In the genomic region with DNA sequence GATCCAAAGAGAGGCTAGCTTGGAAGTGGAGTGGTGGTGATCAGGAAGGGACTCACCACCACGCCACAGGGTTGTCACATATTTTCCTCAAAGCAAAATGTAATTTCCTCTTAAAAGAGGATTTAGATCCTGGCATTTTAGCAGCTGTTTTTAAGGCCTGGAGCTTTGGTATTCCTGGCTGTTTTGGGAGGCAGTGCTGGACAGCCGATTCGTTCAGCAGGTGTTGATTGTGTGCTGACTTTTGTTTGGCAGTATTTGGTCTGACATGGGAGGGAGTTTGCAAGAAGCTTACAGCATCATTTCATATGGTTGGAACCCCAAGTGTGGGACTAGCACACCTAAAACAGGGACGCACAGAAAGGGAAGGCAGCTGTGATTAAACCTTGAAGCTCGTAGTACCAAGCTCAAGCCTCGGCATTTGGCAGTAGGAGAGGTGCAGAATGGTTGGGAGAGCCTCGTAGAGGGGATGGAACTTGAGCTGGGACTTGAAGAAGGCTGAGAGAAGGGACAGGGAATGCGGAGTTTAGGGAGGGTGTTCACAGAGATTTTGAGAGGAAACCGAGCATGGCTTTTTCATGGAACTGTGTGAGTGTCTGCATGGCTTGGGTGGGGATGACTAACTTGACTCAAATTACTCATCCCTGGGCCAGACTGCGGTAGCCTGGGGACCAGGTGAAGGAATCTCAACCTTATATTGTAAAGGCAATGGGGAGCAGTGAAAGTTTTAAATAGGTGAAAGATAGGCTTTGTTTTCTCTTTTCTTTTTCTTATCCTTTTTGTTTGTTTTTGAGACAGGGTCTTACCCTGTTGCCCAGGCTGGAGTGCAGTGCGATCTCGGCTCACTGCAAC, we compare ENCODE assay signal across 16 cellular contexts. TPM values are rescaled to one million over a fixed set of nuclear protein-coding genes. Genes with fewer than 3 reads are reported as not detected.
DNase-seq lines count a peak whose midpoint lies in the region; ATAC-seq and TF ChIP-seq lines count a peak whose summit lies in the region.
"Had no signal": no experiment of that assay in that cellular context is flagged by ENCODE, and none has a peak within 500 bp of the region (broad histone marks: within the 10 kb centered on the region; RNA-seq: fewer than 3 reads in every experiment).

No MANE protein-coding gene starts in this region.

- H3K27me3 Mint-ChIP-seq in T-helper 2 cell treated with Interferon-gamma antibody and Interleukin-4, amounts not matched to agents 5 μg/mL and 100 μg/mL, for 36 hours (ENCODE audit: low read depth), result no peaks in the 10 kb centered on the region
- H3K27me3 Mint-ChIP-seq: activated B cell treated with CpG ODN at 0.5 μM for 24 hours had no signal

- H3K4me3 ChIP-seq in mammary epithelial cell (replicated peaks in 1 of 3; ENCODE audit: insufficient read depth in 1 of 3, low read depth in 2 of 3, low read length in 3 of 3), result no peak overlapping the region
- no peak overlapping the region for H3K4me3 ChIP-seq in smooth muscle cell
- H3K4me3 ChIP-seq: left lung, spleen had no signal

- peaks cover 6% of the 10 kb centered on the region for H3F3A ChIP-seq in smooth muscle cell (ENCODE audit: low read depth)

- peaks cover 9% of the 10 kb centered on the region for H3K36me3 Mint-ChIP-seq in T-helper 2 cell treated with Interferon-gamma antibody and Interleukin-4, amounts not matched to agents 5 μg/mL and 100 μg/mL, for 36 hours (ENCODE audit: low read depth)

- H3K36me3 ChIP-seq in mammary epithelial cell (ENCODE audit: insufficient read depth, low read length) (no peaks in the 10 kb centered on the region), smooth muscle cell (ENCODE audit: low read depth) (no peaks in the 10 kb centered on the region)
- H3K36me3 ChIP-seq: left lung, spleen had no signal

- WGBS in mammary epithelial cell (ENCODE audit: low coverage, missing lambda C conversion rate), result 86% methylated on average over 11 of the region's 12 CpGs
- WGBS in smooth muscle cell (ENCODE audit: low lambda C conversion rate), result 73% methylated on average over 12 of the region's 12 CpGs

- H3K4me1 Mint-ChIP-seq in T-helper 2 cell treated with Interferon-gamma antibody and Interleukin-4, amounts not matched to agents 5 μg/mL and 100 μg/mL, for 36 hours (ENCODE audit: low read depth), result peaks cover 49% of the 10 kb centered on the region

- dilution Hi-C loops in mammary epithelial cell (cut with HindIII; ENCODE audit: low sequenced_read_pairs), result no loop called here

- H3K4me2 ChIP-seq in mammary epithelial cell (ENCODE audit: insufficient read depth, low read depth, low read length), result no peak overlapping the region
- peak overlapping the region; percentile 41 for H3K4me2 ChIP-seq in smooth muscle cell

- BruUV-seq in mammary epithelial cell (replicated peaks; lab: Mats Ljungman, UMichigan), result no TSS peak

- H3K9ac ChIP-seq in mammary epithelial cell (ENCODE audit: insufficient read depth, low read length) (no peak overlapping the region), smooth muscle cell (ENCODE audit: low read depth) (no peak overlapping the region)

- ATAC-seq in GM21447 (IDR thresholded peaks at IDR 0.05; ENCODE audit: unreplicated experiment), result no peak
- ATAC-seq: left lung had no signal

- H3K27me3 ChIP-seq in mammary epithelial cell (ENCODE audit: insufficient read depth, low read length), result no peaks in the 10 kb centered on the region
- no peaks in the 10 kb centered on the region for H3K27me3 ChIP-seq in smooth muscle cell (ENCODE audit: low read depth)
- H3K27me3 ChIP-seq: left lung, spleen had no signal

- CTCF ChIA-PET in mammary epithelial cell (lab: Charles Lee; ENCODE audit: low non-redundant PET), result no interaction called here

- no peak overlapping the region for H2AFZ ChIP-seq in mammary epithelial cell (ENCODE audit: low read depth, low read length)
- no peak overlapping the region for H2AFZ ChIP-seq in smooth muscle cell (ENCODE audit: low read depth)

- H3K9me3 Mint-ChIP-seq in T-helper 2 cell treated with Interferon-gamma antibody and Interleukin-4, amounts not matched to agents 5 μg/mL and 100 μg/mL, for 36 hours, result no peaks in the 10 kb centered on the region
- H3K9me3 Mint-ChIP-seq: activated B cell treated with CpG ODN at 0.5 μM for 24 hours, neural crest cell had no signal

- no peaks in the 10 kb centered on the region for H4K20me1 ChIP-seq in mammary epithelial cell (ENCODE audit: insufficient read depth, low read length)
- peaks cover 69% of the 10 kb centered on the region for H4K20me1 ChIP-seq in smooth muscle cell (ENCODE audit: low read depth)

- in situ Hi-C loops in mammary epithelial cell (cut with MboI; ENCODE audit: low sequenced_read_pairs in 2 of 2), result no loop called here

- H3K27ac Mint-ChIP-seq in T-helper 2 cell treated with Interferon-gamma antibody and Interleukin-4, amounts not matched to agents 5 μg/mL and 100 μg/mL, for 36 hours, result no peak overlapping the region
- H3K27ac Mint-ChIP-seq: activated B cell treated with CpG ODN at 0.5 μM for 24 hours had no signal

- H3K4me1 ChIP-seq in mammary epithelial cell (ENCODE audit: insufficient read depth, low read length) (peaks cover 21% of the 10 kb centered on the region), smooth muscle cell (ENCODE audit: low read depth) (peaks cover 18% of the 10 kb centered on the region)

- TF ChIP-seq CTCF in mammary epithelial cell (conservative IDR thresholded peaks at IDR 0.05 in 1 of 2, IDR thresholded peaks at IDR 0.05 in 1 of 2; ENCODE audit: extremely low read depth in 1 of 2, insufficient read depth in 1 of 2, low read depth in 1 of 2, low read length in 2 of 2), result no peak
- no peak for TF ChIP-seq CTCF in smooth muscle cell (IDR thresholded peaks at IDR 0.05; ENCODE audit: borderline replicate concordance, insufficient read depth, poor library complexity, severe bottlenecking)

- peaks cover 91% of the 10 kb centered on the region for H3K79me2 ChIP-seq in mammary epithelial cell (ENCODE audit: insufficient read depth, low read length)
- peaks cover 57% of the 10 kb centered on the region for H3K79me2 ChIP-seq in smooth muscle cell (ENCODE audit: low read depth)

- H3K9me3 ChIP-seq in mammary epithelial cell (replicated peaks; ENCODE audit: insufficient read depth, low read length) (no peaks in the 10 kb centered on the region), smooth muscle cell (replicated peaks; ENCODE audit: low read depth) (no peaks in the 10 kb centered on the region)
- H3K9me3 ChIP-seq: left lung, spleen had no signal

- DNase-seq in activated T-cell treated with anti-CD3 and anti-CD28 coated beads for 48 hours (ENCODE audit: low read depth) (peak; percentile 12), mammary epithelial cell (peak; percentile 53), smooth muscle cell (lab: John Stamatoyannopoulos, UW; ENCODE audit: unreplicated experiment) (no peak), NCI-H1105 (lab: John Stamatoyannopoulos, UW) (no peak), COLO829 (ENCODE audit: low spot score) (no peak)
- no peak for DNase-seq in activated T-cell treated with anti-CD3 and anti-CD28 coated beads, Interleukin-2, amount 50 U/mL, for 1 hour
- peak; percentile 27 for DNase-seq in T-helper 2 cell treated with Interferon-gamma antibody and Interleukin-4, amounts not matched to agents 5 μg/mL and 100 μg/mL, for 36 hours (ENCODE audit: low spot score)
- DNase-seq: activated B cell treated with CpG ODN at 0.5 μM for 24 hours; effector memory CD4-positive, alpha-beta T cell; glutamatergic neuron; left lung; NCI-H1092; NCI-H510A treated with DMSO at 0.1 percent for 48 hours; spleen had no signal

- H3K27ac ChIP-seq in mammary epithelial cell (ENCODE audit: insufficient read depth, low read depth, low read length) (no peak overlapping the region), smooth muscle cell (ENCODE audit: low read depth) (peak overlapping the region; percentile 47)
- H3K27ac ChIP-seq: left lung, spleen had no signal

- H3K4me3 Mint-ChIP-seq in T-helper 2 cell treated with Interferon-gamma antibody and Interleukin-4, amounts not matched to agents 5 μg/mL and 100 μg/mL, for 36 hours, result no peak overlapping the region
- H3K4me3 Mint-ChIP-seq: activated B cell treated with CpG ODN at 0.5 μM for 24 hours, neural crest cell had no signal

- intact Hi-C loops in mammary epithelial cell (cut with micrococcal nuclease), result no loop called here

RNA-seq across cellular contexts. Expression of a gene that starts 52.3 kb away (rescaled TPM):
- total RNA-seq in mammary epithelial cell, result 10 to 100 TPM; 35.8 to 36.7 TPM
- polyA plus RNA-seq in mammary epithelial cell, result 11.6 TPM
- polyA minus RNA-seq in mammary epithelial cell, result 84.2 TPM
- total RNA-seq in smooth muscle cell, result 12.1 and 12.2 TPM in 2 replicates
- polyA plus RNA-seq in smooth muscle cell, result 10.6 and 11.3 TPM in 2 replicates

Comparison
In these comparisons a context has a peak if more than half of its experiments do, and no peak if none do; other contexts are left out.
1. DNase-seq: peak in activated T-cell treated with anti-CD3 and anti-CD28 coated beads for 48 hours (single experiment), T-helper 2 cell treated with Interferon-gamma antibody and Interleukin-4, amounts not matched to agents 5 μg/mL and 100 μg/mL, for 36 hours (single experiment) and mammary epithelial cell (single experiment); none in activated T-cell treated with anti-CD3 and anti-CD28 coated beads, Interleukin-2, amount 50 U/mL, for 1 hour (single experiment), smooth muscle cell (single experiment), NCI-H1105 (single experiment) and COLO829 (single experiment).